17 cellular contexts compared by ENCODE assay signal in genomic region chr1:218837051-218837450, GRCh38.
DNase-seq lines count a peak whose midpoint lies in the region; ATAC-seq, FAIRE-seq and TF ChIP-seq lines count a peak whose summit lies in the region.
"Had no signal": no experiment of that assay in that cellular context is flagged by ENCODE, and none has a peak within 500 bp of the region (broad histone marks: within the 10 kb centered on the region; RNA-seq: fewer than 3 reads in every experiment).

No MANE protein-coding gene starts in this region.

- no peak overlapping the region for H3K4me3 Mint-ChIP-seq in activated CD4-positive, alpha-beta memory T cell treated with anti-CD3 and anti-CD28 coated beads, Interleukin-2, amount 10 ng/mL, durations not matched to agents 7 days and 5 days
- H3K4me3 Mint-ChIP-seq in activated T-helper 17 cell treated with anti-CD3 and anti-CD28 coated beads, Interleukin-2, amount 50 U/mL, for 72 hours = no peak overlapping the region
- no peak overlapping the region for H3K4me3 Mint-ChIP-seq in activated naive CD4-positive, alpha-beta T cell treated with anti-CD3 and anti-CD28 coated beads for 36 hours
- H3K4me3 Mint-ChIP-seq: CD4-positive, alpha-beta T cell had no signal

- TF ChIP-seq CTCF in HFF-Myc (IDR thresholded peaks at IDR 0.05; ENCODE audit: low read depth, low read length, missing control alignments) = no peak
- TF ChIP-seq CTCF in fibroblast of pulmonary artery (IDR thresholded peaks at IDR 0.05; ENCODE audit: low read length, missing control alignments) = no peak

- H3K27ac Mint-ChIP-seq in activated CD4-positive, alpha-beta memory T cell treated with anti-CD3 and anti-CD28 coated beads, Interleukin-2, amount 10 ng/mL, durations not matched to agents 7 days and 5 days = no peak overlapping the region
- no peak overlapping the region for H3K27ac Mint-ChIP-seq in activated T-helper 17 cell treated with anti-CD3 and anti-CD28 coated beads, Interleukin-2, amount 50 U/mL, for 72 hours
- no peak overlapping the region for H3K27ac Mint-ChIP-seq in activated naive CD4-positive, alpha-beta T cell treated with anti-CD3 and anti-CD28 coated beads for 36 hours
- H3K27ac Mint-ChIP-seq: CD4-positive, alpha-beta T cell had no signal

- H3K27me3 Mint-ChIP-seq in activated CD4-positive, alpha-beta memory T cell treated with anti-CD3 and anti-CD28 coated beads, Interleukin-2, amount 10 ng/mL, durations not matched to agents 7 days and 5 days = no peaks in the 10 kb centered on the region
- no peaks in the 10 kb centered on the region for H3K27me3 Mint-ChIP-seq in activated T-helper 17 cell treated with anti-CD3 and anti-CD28 coated beads, Interleukin-2, amount 50 U/mL, for 72 hours
- H3K27me3 Mint-ChIP-seq in activated naive CD4-positive, alpha-beta T cell treated with anti-CD3 and anti-CD28 coated beads for 36 hours (ENCODE audit: low read depth) = no peaks in the 10 kb centered on the region
- H3K27me3 Mint-ChIP-seq: CD4-positive, alpha-beta T cell had no signal

- DNase-seq in HFF-Myc (ENCODE audit: extremely low read depth, low read depth) = peak; percentile 3
- DNase-seq in astrocyte of the hippocampus (ENCODE audit: low read depth, low spot score) = peak; percentile 31
- DNase-seq in fibroblast of pulmonary artery (ENCODE audit: low read depth) = peak; percentile 18
- no peak for DNase-seq in activated CD4-positive, alpha-beta memory T cell treated with anti-CD3 and anti-CD28 coated beads, Interleukin-2, amount 10 ng/mL, durations not matched to agents 7 days and 5 days
- no peak for DNase-seq in activated naive CD4-positive, alpha-beta T cell treated with anti-CD3 and anti-CD28 coated beads for 36 hours
- no peak for DNase-seq in H54 (ENCODE audit: insufficient read length, low spot score)
- DNase-seq: Calu3; CD4-positive, alpha-beta T cell; NCI-H1092; NCI-H2081 treated with DMSO at 0.1 percent for 48 hours; NCI-H510A treated with DMSO at 0.1 percent for 48 hours; SHP77 treated with DMSO at 0.1 percent for 48 hours had no signal

- POLR2A ChIA-PET in activated CD4-positive, alpha-beta memory T cell treated with anti-CD3 and anti-CD28 coated beads, Interleukin-2, amount 10 ng/mL, durations not matched to agents 7 days and 5 days (lab: Charles Lee) = no interaction called here

- ATAC-seq in activated T-helper 17 cell treated with anti-CD3 and anti-CD28 coated beads, Interleukin-2, amount 50 U/mL, for 72 hours (replicated peaks) = no peak
- ATAC-seq: SK-N-SH treated with all-trans-retinoic acid at 6 μM for 48 hours had no signal

- no peak for TF ChIP-seq POLR2A in H54 (IDR thresholded peaks at IDR 0.05; ENCODE audit: low read depth, low read length)

- H3K9me3 Mint-ChIP-seq in activated CD4-positive, alpha-beta memory T cell treated with anti-CD3 and anti-CD28 coated beads, Interleukin-2, amount 10 ng/mL, durations not matched to agents 7 days and 5 days = peaks cover 5% of the 10 kb centered on the region
- H3K9me3 Mint-ChIP-seq in activated T-helper 17 cell treated with anti-CD3 and anti-CD28 coated beads, Interleukin-2, amount 50 U/mL, for 72 hours = peaks cover 10% of the 10 kb centered on the region
- peaks cover 2% of the 10 kb centered on the region for H3K9me3 Mint-ChIP-seq in activated naive CD4-positive, alpha-beta T cell treated with anti-CD3 and anti-CD28 coated beads for 36 hours

- no peak overlapping the region for H3K4me3 ChIP-seq in HFF-Myc (replicated peaks; ENCODE audit: low read depth, low read length)
- H3K4me3 ChIP-seq in fibroblast of pulmonary artery (replicated peaks; ENCODE audit: low read depth, low read length) = no peak overlapping the region

- no peak for FAIRE-seq in H54 (lab: Jason Lieb, UNC)
- FAIRE-seq: G401.6, GM12891, GM18507 had no signal

- CTCF ChIA-PET in activated CD4-positive, alpha-beta memory T cell treated with anti-CD3 and anti-CD28 coated beads, Interleukin-2, amount 10 ng/mL, durations not matched to agents 7 days and 5 days (lab: Charles Lee) = no interaction called here
- CTCF ChIA-PET in activated naive CD4-positive, alpha-beta T cell treated with anti-CD3 and anti-CD28 coated beads for 36 hours (lab: Charles Lee) = interaction anchor here (0.7 kb wide), 1 partner anchor 438 kb away, joined by 4 read pairs; no protein-coding TSS in a partner anchor

- no peaks in the 10 kb centered on the region for H3K4me1 Mint-ChIP-seq in activated CD4-positive, alpha-beta memory T cell treated with anti-CD3 and anti-CD28 coated beads, Interleukin-2, amount 10 ng/mL, durations not matched to agents 7 days and 5 days
- no peaks in the 10 kb centered on the region for H3K4me1 Mint-ChIP-seq in activated T-helper 17 cell treated with anti-CD3 and anti-CD28 coated beads, Interleukin-2, amount 50 U/mL, for 72 hours
- no peaks in the 10 kb centered on the region for H3K4me1 Mint-ChIP-seq in activated naive CD4-positive, alpha-beta T cell treated with anti-CD3 and anti-CD28 coated beads for 36 hours (ENCODE audit: low read depth)

- H3K36me3 Mint-ChIP-seq in activated CD4-positive, alpha-beta memory T cell treated with anti-CD3 and anti-CD28 coated beads, Interleukin-2, amount 10 ng/mL, durations not matched to agents 7 days and 5 days (ENCODE audit: low read depth) = no peaks in the 10 kb centered on the region
- no peaks in the 10 kb centered on the region for H3K36me3 Mint-ChIP-seq in activated T-helper 17 cell treated with anti-CD3 and anti-CD28 coated beads, Interleukin-2, amount 50 U/mL, for 72 hours (ENCODE audit: low read depth)
- H3K36me3 Mint-ChIP-seq in activated naive CD4-positive, alpha-beta T cell treated with anti-CD3 and anti-CD28 coated beads for 36 hours (ENCODE audit: low read depth) = no peaks in the 10 kb centered on the region

- intact Hi-C loops in activated naive CD4-positive, alpha-beta T cell treated with anti-CD3 and anti-CD28 coated beads for 36 hours (cut with micrococcal nuclease) = no loop called here

Comparison
In these comparisons a context has a peak if more than half of its experiments do, and no peak if none do; other contexts are left out.
1. DNase-seq: peak in HFF-Myc (single experiment), astrocyte of the hippocampus (single experiment) and fibroblast of pulmonary artery (single experiment); none in activated CD4-positive, alpha-beta memory T cell treated with anti-CD3 and anti-CD28 coated beads, Interleukin-2, amount 10 ng/mL, durations not matched to agents 7 days and 5 days (single experiment), activated naive CD4-positive, alpha-beta T cell treated with anti-CD3 and anti-CD28 coated beads for 36 hours (single experiment) and H54 (single experiment).